Comparison of ENCODE assay signal across 8 cellular contexts in genomic region chr12:116879509-116880212, GRCh38. TPM values are rescaled to one million over a fixed set of nuclear protein-coding genes. Genes with fewer than 3 reads are reported as not detected.
A peak's percentile ranks its signal among the peaks of the same experiment; 100 is the strongest.
DNase-seq lines count a peak whose midpoint lies in the region; ATAC-seq lines count a peak whose summit lies in the region.
"Had no signal": no experiment of that assay in that cellular context is flagged by ENCODE, and none has a peak within 500 bp of the region (broad histone marks: within the 10 kb centered on the region; RNA-seq: fewer than 3 reads in every experiment).

No MANE protein-coding gene starts in this region.

- no peak overlapping the region for H4K8ac ChIP-seq in trophoblast cell (ENCODE audit: low read depth, low read length)

- no peak overlapping the region for H2BK120ac ChIP-seq in trophoblast cell (ENCODE audit: insufficient read depth, low read length, poor library complexity)

- H3K4me3 ChIP-seq in GM08714 (ENCODE audit: low read length) (peak overlapping the region; percentile 20; the same call in 1 of the 2 replicates), trophoblast cell (ENCODE audit: low read depth, low read length) (no peak overlapping the region)

- no peak overlapping the region for H3K23ac ChIP-seq in trophoblast cell (ENCODE audit: low read length)

- no peak overlapping the region for H4K91ac ChIP-seq in trophoblast cell (ENCODE audit: low read depth, low read length)

- H2BK5ac ChIP-seq in trophoblast cell (ENCODE audit: low read depth, low read length, poor library complexity): no peak overlapping the region

- H2AFZ ChIP-seq in trophoblast cell (ENCODE audit: insufficient read depth, low read length, poor library complexity): no peak overlapping the region

- H3K79me2 ChIP-seq in trophoblast cell (ENCODE audit: control insufficient read depth, insufficient read depth, low read length, poor library complexity): no peaks in the 10 kb centered on the region

- no peaks in the 10 kb centered on the region for H3K79me1 ChIP-seq in trophoblast cell (ENCODE audit: low read length)

- no peak overlapping the region for H4K12ac ChIP-seq in trophoblast cell (ENCODE audit: low read depth, low read length)

- no peak for ATAC-seq in GM21515 (IDR thresholded peaks at IDR 0.05; ENCODE audit: unreplicated experiment)
- ATAC-seq in HG03045 (IDR thresholded peaks at IDR 0.05; ENCODE audit: unreplicated experiment): no peak

- H3K4me2 ChIP-seq in trophoblast cell (ENCODE audit: low read length): peak overlapping the region; percentile 59

- H3K27me3 ChIP-seq in trophoblast cell (ENCODE audit: insufficient read depth, low read length): peaks cover 48% of the 10 kb centered on the region

- no peak overlapping the region for H3K27ac ChIP-seq in trophoblast cell (ENCODE audit: low read depth, low read length)

- no peak overlapping the region for H3K18ac ChIP-seq in trophoblast cell (ENCODE audit: low read length)

- H3K4me1 ChIP-seq in trophoblast cell (ENCODE audit: control insufficient read depth in 1 of 2, insufficient read depth in 2 of 2, low read length in 2 of 2): peaks cover 20 to 22% of the 10 kb centered on the region in 2 experiments

- no CpG with 5 or more reads among the region's 52 CpGs for WGBS in trophoblast cell (ENCODE audit: extremely low coverage, insufficient coverage, insufficient read length)

- DNase-seq in NCI-H1105 treated with DMSO at 0.1 percent for 48 hours (lab: John Stamatoyannopoulos, UW): peak; percentile 14
- DNase-seq in ecto neural progenitor cell (ENCODE audit: low spot score): peak; percentile 58
- peak in 1 of 2 donors; percentile 21 for DNase-seq in trophoblast cell
- no peak for DNase-seq in SHP77 treated with DMSO at 0.1 percent for 48 hours (lab: John Stamatoyannopoulos, UW)
- DNase-seq: NCI-H187 had no signal

- H2BK12ac ChIP-seq in trophoblast cell (ENCODE audit: low read length): no peak overlapping the region

- no peak overlapping the region for H3K9ac ChIP-seq in trophoblast cell (ENCODE audit: low read length)

- no peak overlapping the region for H3K4ac ChIP-seq in trophoblast cell (ENCODE audit: low read depth, low read length)

- H3K14ac ChIP-seq in trophoblast cell (ENCODE audit: low read length): no peak overlapping the region

- peaks cover 1% of the 10 kb centered on the region for H3K9me3 ChIP-seq in trophoblast cell (ENCODE audit: insufficient read depth, low read depth, low read length)

- no peak overlapping the region for H2AK5ac ChIP-seq in trophoblast cell (ENCODE audit: low read length)

- no peaks in the 10 kb centered on the region for H3K36me3 ChIP-seq in trophoblast cell (ENCODE audit: control insufficient read depth in 1 of 2, insufficient read depth in 2 of 2, low read length in 2 of 2)

RNA-seq across cellular contexts. Expression of gene HRK, which starts 1.6 kb away (rescaled TPM):
- polyA plus RNA-seq in trophoblast cell (2013): 0.10 and 0.12 TPM in 2 replicates

RNA-seq across cellular contexts. Expression of gene FBXW8, which starts 31.1 kb away (rescaled TPM):
- 11.6 and 12.1 TPM in 2 replicates for polyA plus RNA-seq in trophoblast cell (2013)
